Comparison of ENCODE assay signal across 8 cellular contexts in genomic region chr16:87076950-87077749, GRCh38.
DNase-seq lines count a peak whose midpoint lies in the region; ATAC-seq and TF ChIP-seq lines count a peak whose summit lies in the region.

No MANE protein-coding gene starts in this region.

- no peaks in the 10 kb centered on the region for H3K36me3 ChIP-seq in adrenal gland (replicated peaks in 1 of 2)

- ATAC-seq in Right ventricle myocardium superior (ENCODE audit: poor library complexity) = no peak
- ATAC-seq in Right ventricle myocardium inferior = no peak
- ATAC-seq in stimulated activated naive CD8-positive, alpha-beta T cell treated with anti-CD3 and anti-CD28 coated beads, Interleukin-15, Interleukin-2, amounts not matched to agents 100 U/mL and 50 U/mL, for 24 hours = no peak
- no peak for ATAC-seq in GM21825 (IDR thresholded peaks at IDR 0.05; ENCODE audit: unreplicated experiment)
- no peak for ATAC-seq in GM19463 (IDR thresholded peaks at IDR 0.05; ENCODE audit: unreplicated experiment)

- no peaks in the 10 kb centered on the region for H3K4me1 ChIP-seq in adrenal gland (replicated peaks in 1 of 2)

- WGBS in adrenal gland, 4 donors = 57 to 84% (median 67%) methylated on average over 3 to 13 of the region's 13 CpGs

- no peak for TF ChIP-seq POLR2A in adrenal gland (IDR thresholded peaks at IDR 0.05)

- H3K4me3 ChIP-seq in adrenal gland = no peak overlapping the region

- peaks cover 0 to 11% (median 5%) of the 10 kb centered on the region in 3 donors for H3K9me3 ChIP-seq in adrenal gland (replicated peaks in 1 of 3)

- no peaks in the 10 kb centered on the region for H3K27me3 ChIP-seq in adrenal gland

- TF ChIP-seq CTCF in adrenal gland (IDR thresholded peaks at IDR 0.05) = peak; percentile 6 to 54 (median 37)

- intact Hi-C loops in Right ventricle myocardium superior (cut with DNase I) (no loop called here), Right ventricle myocardium inferior (cut with DNase I) (no loop called here), adrenal gland (cut with DNase I) (loop anchor here in 1 of 2 donors (10.0 kb wide), 1 partner anchor 198 kb away; no protein-coding TSS in a partner anchor)

- DNase-seq in Right ventricle myocardium superior (peak; percentile 63), Right ventricle myocardium inferior (ENCODE audit: missing footprints) (no peak), NCI-H460 (ENCODE audit: extremely low read depth, low read depth) (peak; percentile 38), adrenal gland (peak in 6 of 7 donors; percentile 25 to 69 (median 48)), kidney tubule cell (ENCODE audit: low spot score) (peak; percentile 63)
- DNase-seq in stimulated activated naive CD8-positive, alpha-beta T cell treated with anti-CD3 and anti-CD28 coated beads, Interleukin-15, Interleukin-2, amounts not matched to agents 100 U/mL and 50 U/mL, for 24 hours = peak; percentile 68

- H3K27ac ChIP-seq in adrenal gland = no peak overlapping the region
